Comparison of ENCODE assay signal across 10 cellular contexts in genomic region chr16:23837553-23838308, GRCh38. TPM values are rescaled to one million over a fixed set of nuclear protein-coding genes. Genes with fewer than 3 reads are reported as not detected.
DNase-seq lines count a peak whose midpoint lies in the region; ATAC-seq and TF ChIP-seq lines count a peak whose summit lies in the region.
"Had no signal": no experiment of that assay in that cellular context is flagged by ENCODE, and none has a peak within 500 bp of the region (broad histone marks: within the 10 kb centered on the region; RNA-seq: fewer than 3 reads in every experiment).

No MANE protein-coding gene starts in this region.

- H3K27me3 ChIP-seq in tibial artery (peaks cover 0 to 22% of the 10 kb centered on the region in 2 donors), mesenchymal stem cell (ENCODE audit: control insufficient read depth in 1 of 2, insufficient read depth in 1 of 2, low read length in 2 of 2) (peaks cover 45 to 61% of the 10 kb centered on the region in 2 experiments)

- POLR2A ChIA-PET in WTC11 (lab: Charles Lee), result no interaction called here
- POLR2A ChIA-PET in RWPE1 (lab: Yijun Ruan, JAX; ENCODE audit: low non-redundant PET), result no interaction called here

- no peak overlapping the region for H2AK5ac ChIP-seq in mesenchymal stem cell (ENCODE audit: low read length, severe bottlenecking)

- peaks cover 0 to 25% (median 8%) of the 10 kb centered on the region in 4 donors for H3K4me1 ChIP-seq in tibial artery
- peaks cover 11% of the 10 kb centered on the region for H3K4me1 ChIP-seq in mesenchymal stem cell (ENCODE audit: control insufficient read depth, insufficient read depth, low read depth, low read length)

- H3K27ac ChIP-seq in tibial artery, result no peak overlapping the region
- H3K27ac ChIP-seq in RWPE1, result no peak overlapping the region
- no peak overlapping the region for H3K27ac ChIP-seq in mesenchymal stem cell (ENCODE audit: low read length, poor library complexity, severe bottlenecking)

- no peak for DNase-seq in activated naive CD4-positive, alpha-beta T cell (lab: John Stamatoyannopoulos, UW)
- no peak for DNase-seq in WTC11 (ENCODE audit: low spot score)
- DNase-seq in inferior parietal cortex (ENCODE audit: extremely low spot score), result peak; percentile 25
- DNase-seq in tibial artery, result no peak
- DNase-seq in RWPE1 (ENCODE audit: low spot score), result no peak
- no peak for DNase-seq in KG1 (lab: John Stamatoyannopoulos, UW)
- DNase-seq in mesenchymal stem cell, result no peak
- DNase-seq: NCI-H1092 had no signal

- H3K4me2 ChIP-seq in mesenchymal stem cell (ENCODE audit: low read length, poor library complexity, severe bottlenecking), result no peak overlapping the region

- no peak overlapping the region for H3K18ac ChIP-seq in mesenchymal stem cell (ENCODE audit: low read depth in 1 of 2, low read length in 2 of 2)

- CTCF ChIA-PET in WTC11 (lab: Charles Lee) (interaction anchor here (0.5 to 2.4 kb wide), 12 partner anchors 21 to 199 kb away, joined by 3 to 13 read pairs (median 3); no protein-coding TSS in a partner anchor), RWPE1 (lab: Yijun Ruan, JAX) (no interaction called here)

- TF ChIP-seq CTCF in WTC11 (IDR thresholded peaks at IDR 0.05), result no peak
- TF ChIP-seq CTCF in tibial artery (IDR thresholded peaks at IDR 0.05), result no peak
- TF ChIP-seq CTCF in RWPE1 (conservative IDR thresholded peaks at IDR 0.05; ENCODE audit: low read depth), result no peak

- H3K4ac ChIP-seq in mesenchymal stem cell (ENCODE audit: low read depth in 1 of 2, low read length in 2 of 2), result no peak overlapping the region

- peak overlapping the region; percentile 57 for H3K27ac Mint-ChIP-seq in activated naive CD4-positive, alpha-beta T cell treated with anti-CD3 and anti-CD28 coated beads, Interleukin-2, amount 50 U/mL, for 24 hours
- H3K27ac Mint-ChIP-seq in WTC11, result no peak overlapping the region

- no peak overlapping the region for H3K9ac ChIP-seq in mesenchymal stem cell (ENCODE audit: low read length)

- H3K36me3 Mint-ChIP-seq in activated naive CD4-positive, alpha-beta T cell treated with anti-CD3 and anti-CD28 coated beads, Interleukin-2, amount 50 U/mL, for 24 hours, result peaks cover 7% of the 10 kb centered on the region
- no peaks in the 10 kb centered on the region for H3K36me3 Mint-ChIP-seq in WTC11

- intact Hi-C loops in tibial artery (cut with DNase I; ENCODE audit: low total_unique reads), result no loop called here

- H3K14ac ChIP-seq in mesenchymal stem cell (ENCODE audit: low read length in 2 of 2), result no peak overlapping the region

- H2BK15ac ChIP-seq in mesenchymal stem cell (ENCODE audit: low read depth, poor library complexity, severe bottlenecking), result no peak overlapping the region

- H3K23ac ChIP-seq in mesenchymal stem cell (ENCODE audit: low read length in 2 of 2), result no peak overlapping the region

- H2BK5ac ChIP-seq in mesenchymal stem cell (ENCODE audit: low read depth, low read length, poor library complexity, severe bottlenecking), result no peak overlapping the region

- no peaks in the 10 kb centered on the region for H3K79me1 ChIP-seq in mesenchymal stem cell (replicated peaks; ENCODE audit: low read length, poor library complexity, severe bottlenecking)

- WGBS in mesenchymal stem cell, result 41% methylated on average over 14 of the region's 16 CpGs

- H2AFZ ChIP-seq in mesenchymal stem cell (ENCODE audit: low read depth, low read length), result no peak overlapping the region

- no peak overlapping the region for H4K8ac ChIP-seq in mesenchymal stem cell (ENCODE audit: low read length)

- no peaks in the 10 kb centered on the region for H3K27me3 Mint-ChIP-seq in activated naive CD4-positive, alpha-beta T cell treated with anti-CD3 and anti-CD28 coated beads, Interleukin-2, amount 50 U/mL, for 24 hours
- peaks cover 86% of the 10 kb centered on the region for H3K27me3 Mint-ChIP-seq in WTC11 (ENCODE audit: low read depth)

- H3K9me3 ChIP-seq in tibial artery (no peaks in the 10 kb centered on the region), mesenchymal stem cell (ENCODE audit: control insufficient read depth, low read length) (no peaks in the 10 kb centered on the region)

- H3K4me3 ChIP-seq in tibial artery (peak overlapping the region; percentile 54 to 57), mesenchymal stem cell (ENCODE audit: insufficient read depth in 1 of 2, low read depth in 1 of 2, low read length in 2 of 2) (no peak overlapping the region)

- no peaks in the 10 kb centered on the region for H3K9me3 Mint-ChIP-seq in activated naive CD4-positive, alpha-beta T cell treated with anti-CD3 and anti-CD28 coated beads, Interleukin-2, amount 50 U/mL, for 24 hours
- no peaks in the 10 kb centered on the region for H3K9me3 Mint-ChIP-seq in WTC11

- H2BK12ac ChIP-seq in mesenchymal stem cell (ENCODE audit: low read length in 2 of 2), result no peak overlapping the region

- H3K4me3 Mint-ChIP-seq in activated naive CD4-positive, alpha-beta T cell treated with anti-CD3 and anti-CD28 coated beads, Interleukin-2, amount 50 U/mL, for 24 hours, result peak overlapping the region; percentile 95
- H3K4me3 Mint-ChIP-seq in WTC11, result peak overlapping the region; percentile 92

- peaks cover 75% of the 10 kb centered on the region for H3K4me1 Mint-ChIP-seq in activated naive CD4-positive, alpha-beta T cell treated with anti-CD3 and anti-CD28 coated beads, Interleukin-2, amount 50 U/mL, for 24 hours
- H3K4me1 Mint-ChIP-seq in WTC11, result peaks cover 30% of the 10 kb centered on the region

- ATAC-seq in WTC11, result no peak
- ATAC-seq: Right ventricle myocardium inferior had no signal

- no peak overlapping the region for H2BK120ac ChIP-seq in mesenchymal stem cell (ENCODE audit: low read depth, low read length)

- H3K36me3 ChIP-seq in tibial artery (no peaks in the 10 kb centered on the region), mesenchymal stem cell (ENCODE audit: control insufficient read depth in 1 of 2, insufficient read depth in 2 of 2, low read depth in 1 of 2, low read length in 2 of 2) (no peaks in the 10 kb centered on the region)

- no peak overlapping the region for H4K91ac ChIP-seq in mesenchymal stem cell (ENCODE audit: low read length)

TF ChIP-seq in WTC11, 78 proteins besides CTCF, POLR2A, EP300 and RAD21:
- TF ChIP-seq ZNF425 (CRISPR knock-in tag; conservative IDR thresholded peaks at IDR 0.05) (no peak), STAT6 (CRISPR knock-in tag; conservative IDR thresholded peaks at IDR 0.05; ENCODE audit: low read depth) (no peak)

RNA-seq across cellular contexts. Expression of gene PRKCB, which starts 1.9 kb away (rescaled TPM):
- total RNA-seq in WTC11 (2021), result 6.9 to 13.4 TPM (median 11.3 TPM) in 3 replicates
- not detected for polyA plus RNA-seq in mesenchymal stem cell (2013, experiment 1 of 2)
- not detected for polyA plus RNA-seq in mesenchymal stem cell (2013, experiment 2 of 2)

Comparison
In these comparisons a context has a peak if more than half of its experiments do, and no peak if none do; other contexts are left out.
1. H3K4me3 ChIP-seq: peak in tibial artery (2 of 2); none in mesenchymal stem cell (0 of 2).